10 cellular contexts compared by ENCODE assay signal in the genomic region with DNA sequence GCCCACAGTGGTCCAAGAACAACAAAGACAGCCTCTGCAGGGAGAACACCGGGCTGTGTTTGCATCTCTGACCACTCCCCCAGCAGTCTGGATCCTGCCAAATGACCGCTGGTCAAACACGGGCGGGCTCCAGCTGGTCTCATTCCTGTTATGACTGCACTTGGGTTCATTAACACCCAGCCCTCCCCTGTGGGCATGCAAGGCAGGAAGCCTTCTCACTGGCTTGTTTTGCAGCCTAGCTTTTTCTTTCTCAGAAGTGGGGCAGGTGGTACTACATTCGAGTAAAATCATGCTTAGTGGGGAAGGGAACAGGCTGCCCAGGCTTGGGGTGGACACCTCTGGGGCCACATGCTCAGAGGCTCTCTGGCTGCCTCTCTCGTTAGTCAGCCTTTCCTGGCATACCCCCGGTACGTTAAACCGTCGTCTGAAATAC.
A peak's percentile ranks its signal among the peaks of the same experiment; 100 is the strongest.
DNase-seq lines count a peak whose midpoint lies in the region; ATAC-seq and TF ChIP-seq lines count a peak whose summit lies in the region.
"Had no signal": no experiment of that assay in that cellular context is flagged by ENCODE, and none has a peak within 500 bp of the region (broad histone marks: within the 10 kb centered on the region; RNA-seq: fewer than 3 reads in every experiment).

No MANE protein-coding gene starts in this region.

- no peak overlapping the region for H3K4me3 ChIP-seq in colonic mucosa
- H3K4me3 ChIP-seq in upper lobe of right lung, result no peak overlapping the region

- no peak overlapping the region for H3K27ac ChIP-seq in colonic mucosa
- H3K27ac ChIP-seq in upper lobe of right lung, result no peak overlapping the region

- DNase-seq in NCI-H510A treated with DMSO at 0.1 percent for 48 hours (lab: John Stamatoyannopoulos, UW), result peak; percentile 34
- no peak for DNase-seq in NCI-H510A (lab: John Stamatoyannopoulos, UW)
- DNase-seq in colonic mucosa, result peak; percentile 50
- peak; percentile 59 for DNase-seq in mesenteric fat pad (ENCODE audit: low spot score)
- no peak for DNase-seq in upper lobe of right lung
- no peak for DNase-seq in ecto neural progenitor cell (ENCODE audit: low spot score)
- no peak for DNase-seq in NCI-H1048 (lab: John Stamatoyannopoulos, UW)
- DNase-seq: activated CD4-positive, CD25-positive, alpha-beta regulatory T cell treated with anti-CD3 and anti-CD28 coated beads, Interleukin-2, amount 50 U/mL, for 72 hours; activated gamma-delta T cell treated with Interleukin-2 at 50 U/mL for 16 hours had no signal

- peak; percentile 65 for ATAC-seq in upper lobe of right lung
- ATAC-seq in HG02588 (IDR thresholded peaks at IDR 0.05; ENCODE audit: unreplicated experiment), result no peak

- H3K36me3 ChIP-seq in colonic mucosa (no peaks in the 10 kb centered on the region), upper lobe of right lung (no peaks in the 10 kb centered on the region)

- no peak overlapping the region for H3K9ac ChIP-seq in colonic mucosa (ENCODE audit: low read depth in 2 of 2, low read length in 2 of 2)

- no peak for TF ChIP-seq CTCF in colonic mucosa (IDR thresholded peaks at IDR 0.05)
- TF ChIP-seq CTCF in upper lobe of right lung (IDR thresholded peaks at IDR 0.05), result no peak

- H3K27me3 ChIP-seq in colonic mucosa (no peaks in the 10 kb centered on the region), upper lobe of right lung (no peaks in the 10 kb centered on the region)

- intact Hi-C loops in colonic mucosa (cut with DNase I) (no loop called here), upper lobe of right lung (cut with DNase I) (no loop called here)

- H3K4me1 ChIP-seq in colonic mucosa (no peaks in the 10 kb centered on the region), upper lobe of right lung (peaks cover 12% of the 10 kb centered on the region)

- H3K9me3 ChIP-seq in colonic mucosa (no peaks in the 10 kb centered on the region), upper lobe of right lung (no peaks in the 10 kb centered on the region)

Comparison
In these comparisons a context has a peak if more than half of its experiments do, and no peak if none do; other contexts are left out.
1. DNase-seq: peak in NCI-H510A treated with DMSO at 0.1 percent for 48 hours (single experiment), colonic mucosa (single experiment) and mesenteric fat pad (single experiment); none in NCI-H510A (single experiment), upper lobe of right lung (single experiment), ecto neural progenitor cell (single experiment) and NCI-H1048 (single experiment).